ENCODE assay signal across 10 cellular contexts in the genomic region with DNA sequence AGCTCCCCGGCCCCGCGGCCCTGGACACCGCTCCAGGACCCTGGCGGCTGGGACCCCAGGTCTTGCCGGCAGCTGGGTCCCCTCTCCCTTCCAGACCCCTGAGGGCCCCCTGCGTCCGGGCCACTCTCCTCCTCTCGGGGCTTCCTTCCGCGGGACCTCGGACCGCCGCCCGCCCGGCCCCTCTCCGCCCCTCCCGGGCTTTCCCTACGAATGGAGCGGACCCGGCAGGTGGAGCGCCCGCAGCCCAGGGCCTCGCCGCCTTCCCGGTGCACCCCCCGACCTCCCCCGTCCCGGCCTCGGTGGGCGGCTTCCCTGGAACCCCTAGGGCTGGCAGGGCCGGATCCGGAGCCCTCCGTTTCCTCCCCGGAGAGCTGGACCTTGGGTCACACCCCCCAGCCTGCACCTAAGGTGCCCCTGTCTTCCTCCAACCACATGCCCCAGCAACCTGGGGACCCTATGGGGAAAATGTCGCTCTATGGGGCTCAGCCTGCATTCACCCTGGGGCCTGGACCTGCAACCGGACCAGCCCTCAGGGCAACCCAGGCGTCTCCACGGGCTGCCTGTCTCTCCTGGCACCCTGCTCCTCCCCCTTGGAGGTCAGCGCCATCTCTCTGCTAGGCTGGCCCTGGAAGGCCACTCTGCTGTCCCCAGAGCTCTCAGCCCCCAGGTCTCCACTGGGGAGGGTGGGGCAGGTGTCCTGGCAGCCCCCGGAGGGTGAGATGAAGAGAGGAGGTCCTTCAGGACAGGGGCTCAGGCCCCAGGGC. TPM values are rescaled to one million over a fixed set of nuclear protein-coding genes. Genes with fewer than 3 reads are reported as not detected.
DNase-seq lines count a peak whose midpoint lies in the region; ATAC-seq and TF ChIP-seq lines count a peak whose summit lies in the region.
"Had no signal": no experiment of that assay in that cellular context is flagged by ENCODE, and none has a peak within 500 bp of the region (broad histone marks: within the 10 kb centered on the region; RNA-seq: fewer than 3 reads in every experiment).

No MANE protein-coding gene starts in this region.

- peaks cover 21% of the 10 kb centered on the region for H4K20me1 ChIP-seq in OCI-LY3 (ENCODE audit: insufficient read depth, low read length)

- H3K9me3 ChIP-seq in CD4-positive, alpha-beta T cell (ENCODE audit: control insufficient read depth, low read length) = no peaks in the 10 kb centered on the region
- H3K9me3 ChIP-seq in OCI-LY3 (ENCODE audit: insufficient read depth, low read length) = no peaks in the 10 kb centered on the region

- H3K4me3 ChIP-seq in OCI-LY3 (ENCODE audit: low read length) = peak overlapping the region; percentile 100
- peak overlapping the region; percentile 29 for H3K4me3 ChIP-seq in fibroblast of villous mesenchyme (ENCODE audit: low read depth, low read length)

- intact Hi-C loops in CD4-positive, alpha-beta T cell (cut with DNase I, micrococcal nuclease) = no loop called here

- peaks cover 11% of the 10 kb centered on the region for H3K4me1 Mint-ChIP-seq in CD4-positive, alpha-beta T cell (ENCODE audit: low read depth)
- peaks cover 46% of the 10 kb centered on the region for H3K4me1 Mint-ChIP-seq in nephron progenitor cell

- CTCF ChIA-PET in CD4-positive, alpha-beta T cell (lab: Charles Lee) = no interaction called here

- POLR2A ChIA-PET in CD4-positive, alpha-beta T cell (lab: Charles Lee) = no interaction called here

- peak overlapping the region; percentile 100 for H3K9ac ChIP-seq in OCI-LY3 (ENCODE audit: low read length)

- peaks cover 20% of the 10 kb centered on the region for H3K36me3 ChIP-seq in OCI-LY3 (replicated peaks; ENCODE audit: low read depth, low read length)

- no peak overlapping the region for H2AFZ ChIP-seq in OCI-LY3 (ENCODE audit: low read depth, low read length)

- no peak for ATAC-seq in CD4-positive, alpha-beta T cell (ENCODE audit: poor library complexity)
- ATAC-seq in HG03108 (IDR thresholded peaks at IDR 0.05; ENCODE audit: unreplicated experiment) = no peak

- H3K79me2 ChIP-seq in OCI-LY3 (ENCODE audit: low read length) = peaks cover 79% of the 10 kb centered on the region

- H3K4me2 ChIP-seq in OCI-LY3 (ENCODE audit: low read length) = peak overlapping the region; percentile 96

- DNase-seq in CD4-positive, alpha-beta T cell = no peak
- DNase-seq in fibroblast of villous mesenchyme (ENCODE audit: low read depth) = no peak
- no peak for DNase-seq in nephron progenitor cell
- DNase-seq in NCI-H2171 (lab: John Stamatoyannopoulos, UW) = no peak
- no peak for DNase-seq in C1 segment of cervical spinal cord (lab: John Stamatoyannopoulos, UW)
- DNase-seq in NCI-H1436 treated with DMSO at 0.1 percent for 48 hours (lab: John Stamatoyannopoulos, UW) = no peak
- DNase-seq: cortex of kidney had no signal

- H3K4me3 Mint-ChIP-seq in CD4-positive, alpha-beta T cell = peak overlapping the region; percentile 25
- H3K4me3 Mint-ChIP-seq in nephron progenitor cell = peak overlapping the region; percentile 73

- H3K27me3 ChIP-seq in CD4-positive, alpha-beta T cell (ENCODE audit: control insufficient read depth, insufficient read depth, low read length) = peaks cover 26% of the 10 kb centered on the region
- H3K27me3 ChIP-seq in OCI-LY3 (ENCODE audit: low read depth, low read length) = no peaks in the 10 kb centered on the region

- no peak overlapping the region for H3K27ac Mint-ChIP-seq in CD4-positive, alpha-beta T cell
- no peak overlapping the region for H3K27ac Mint-ChIP-seq in nephron progenitor cell

- H3K27ac ChIP-seq in CD4-positive, alpha-beta T cell (ENCODE audit: low read depth, low read length) = no peak overlapping the region
- H3K27ac ChIP-seq in OCI-LY3 (ENCODE audit: low read length) = peak overlapping the region; percentile 100

- no peak for TF ChIP-seq CTCF in CD4-positive, alpha-beta T cell (IDR thresholded peaks at IDR 0.05)
- TF ChIP-seq CTCF in OCI-LY3 (IDR thresholded peaks at IDR 0.05; ENCODE audit: low read depth, low read length) (no peak), fibroblast of villous mesenchyme (IDR thresholded peaks at IDR 0.05; ENCODE audit: insufficient read depth, low read depth, low read length) (no peak), nephron progenitor cell (IDR thresholded peaks at IDR 0.05) (no peak)

- H3K36me3 Mint-ChIP-seq in CD4-positive, alpha-beta T cell (ENCODE audit: low read depth) = no peaks in the 10 kb centered on the region
- H3K36me3 Mint-ChIP-seq in nephron progenitor cell (ENCODE audit: low read depth) = no peaks in the 10 kb centered on the region

- no peaks in the 10 kb centered on the region for H3K9me3 Mint-ChIP-seq in CD4-positive, alpha-beta T cell
- H3K9me3 Mint-ChIP-seq in nephron progenitor cell = no peaks in the 10 kb centered on the region

- peaks cover 45% of the 10 kb centered on the region for H3K4me1 ChIP-seq in OCI-LY3 (ENCODE audit: low read length)

- H3K27me3 Mint-ChIP-seq in CD4-positive, alpha-beta T cell = peaks cover 52% of the 10 kb centered on the region
- H3K27me3 Mint-ChIP-seq in nephron progenitor cell (ENCODE audit: low read depth, poor library complexity) = peaks cover 53% of the 10 kb centered on the region

RNA-seq across cellular contexts. Expression of a gene that starts 0.7 kb away (rescaled TPM):
- under 1 TPM; 0.38 to 0.89 TPM for total RNA-seq in CD4-positive, alpha-beta T cell
- 0.43 and 0.64 TPM in 2 replicates for total RNA-seq in fibroblast of villous mesenchyme
- total RNA-seq: T-helper 2 cell treated with Interferon-gamma antibody and Interleukin-4, amounts not matched to agents 100 ng/mL and 5 ng/mL, for 36 hours had no signal
